Comparison of ENCODE assay signal across 22 cellular contexts in the genomic region with DNA sequence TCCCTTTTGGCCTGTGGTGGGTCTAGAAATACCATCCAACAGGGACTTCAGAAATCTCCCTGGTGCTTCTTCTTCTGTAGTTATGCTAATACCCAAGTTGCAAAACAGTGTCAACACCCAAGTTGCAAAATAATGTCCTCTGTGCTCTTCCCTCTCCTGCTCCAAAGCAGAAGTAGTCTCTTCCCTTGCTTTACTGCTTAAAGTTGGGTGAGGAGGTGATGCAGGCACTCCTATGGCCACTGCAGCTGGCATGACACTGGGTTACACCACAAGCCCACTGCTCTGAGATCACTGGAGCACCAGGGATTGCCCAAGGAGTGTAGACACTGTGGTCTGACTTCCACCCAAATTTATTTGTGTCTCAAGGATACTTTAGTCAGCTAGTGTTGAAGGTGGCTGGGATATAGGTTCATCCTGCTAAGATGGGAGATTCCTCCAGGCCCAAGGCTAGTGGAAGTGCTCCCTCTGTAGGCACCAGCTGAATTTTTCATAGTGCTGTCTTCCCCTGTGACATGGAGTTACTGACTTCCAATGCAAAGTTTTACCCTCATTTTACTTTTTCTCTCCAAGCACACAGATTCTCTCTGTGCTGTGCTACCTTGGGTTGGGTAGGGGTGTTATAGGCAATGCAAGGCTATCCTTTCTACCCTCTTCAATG.
DNase-seq lines count a peak whose midpoint lies in the region; ATAC-seq and TF ChIP-seq lines count a peak whose summit lies in the region.
"Had no signal": no experiment of that assay in that cellular context is flagged by ENCODE, and none has a peak within 500 bp of the region (broad histone marks: within the 10 kb centered on the region; RNA-seq: fewer than 3 reads in every experiment).

No MANE protein-coding gene starts in this region.

- H3K36me3 ChIP-seq in MM.1S (replicated peaks; ENCODE audit: insufficient read depth, low read length) (no peaks in the 10 kb centered on the region), lower lobe of right lung (no peaks in the 10 kb centered on the region)
- H3K36me3 ChIP-seq: transverse colon had no signal

- peak overlapping the region; percentile 45; the same call in 1 of the 2 replicates for H2AFZ ChIP-seq in MM.1S (ENCODE audit: low read length)
- H2AFZ ChIP-seq: hepatocyte had no signal

- no peaks in the 10 kb centered on the region for H3K9me3 Mint-ChIP-seq in activated T-helper 1 cell treated with anti-CD3 and anti-CD28 coated beads, Interleukin-12 subunit alpha, Interleukin-12 subunit beta, Interleukin-2, Interleukin-4 antibody, amounts not matched to agents 30 ng/mL and 10 ng/mL and 1 ng/mL, durations not matched to agents 14 hours and 24 hours and 36 hours
- H3K9me3 Mint-ChIP-seq: activated CD4-positive, alpha-beta memory T cell treated with anti-CD3 and anti-CD28 coated beads, Interleukin-2, amount 10 ng/mL, durations not matched to agents 7 days and 5 days; activated naive CD8-positive, alpha-beta T cell treated with anti-CD3 and anti-CD28 coated beads, Interleukin-2, amount 10 ng/mL, durations not matched to agents 7 days and 5 days had no signal

- DNase-seq in DMS53 (lab: John Stamatoyannopoulos, UW), result peak; percentile 40
- no peak for DNase-seq in DMS53 treated with DMSO at 0.1 percent for 48 hours (lab: John Stamatoyannopoulos, UW; ENCODE audit: unreplicated experiment)
- no peak for DNase-seq in MM.1S
- peak; percentile 80 for DNase-seq in SKM-1 treated with dmso at 0.1 percent for 144 hours (lab: John Stamatoyannopoulos, UW; ENCODE audit: unreplicated experiment)
- DNase-seq in lower lobe of right lung, result no peak
- DNase-seq in T-helper 9 cell, result no peak
- DNase-seq in NCI-H510A (lab: John Stamatoyannopoulos, UW), result no peak
- DNase-seq in activated T-helper 1 cell treated with anti-CD3 and anti-CD28 coated beads, Interleukin-12 subunit alpha, Interleukin-12 subunit beta, Interleukin-2, Interleukin-4 antibody, amounts not matched to agents 30 ng/mL and 10 ng/mL and 1 ng/mL, durations not matched to agents 14 hours and 24 hours and 36 hours (ENCODE audit: low spot score), result no peak
- DNase-seq: 8988T; activated CD4-positive, alpha-beta memory T cell treated with anti-CD3 and anti-CD28 coated beads, Interleukin-2, amount 10 ng/mL, durations not matched to agents 7 days and 5 days; activated naive CD8-positive, alpha-beta T cell treated with anti-CD3 and anti-CD28 coated beads, Interleukin-2, amount 10 ng/mL, durations not matched to agents 7 days and 5 days; C1 segment of cervical spinal cord; DMS79; kidney glomerular epithelial cell; NCI-H1694; retina; stimulated activated naive B cell treated with anti-CD40 and anti-IgM and Interleukin-4, amounts not matched to agents 10 μg/mL and 1 μg/mL and 100 μg/mL, for 72 hours; transverse colon had no signal

- H3K4me3 ChIP-seq in MM.1S (ENCODE audit: low read length) (0 out of 2 replicates have a peak overlapping the region, but pooled peaks have one; percentile 9), lower lobe of right lung (no peak overlapping the region)
- H3K4me3 ChIP-seq: hepatocyte, transverse colon had no signal

- TF ChIP-seq CTCF in MM.1S (IDR thresholded peaks at IDR 0.05; ENCODE audit: low read length) (peak; percentile 20; the same call in 1 of the 2 replicates), lower lobe of right lung (IDR thresholded peaks at IDR 0.05) (no peak)

- no peaks in the 10 kb centered on the region for H3K27me3 Mint-ChIP-seq in activated T-helper 1 cell treated with anti-CD3 and anti-CD28 coated beads, Interleukin-12 subunit alpha, Interleukin-12 subunit beta, Interleukin-2, Interleukin-4 antibody, amounts not matched to agents 30 ng/mL and 10 ng/mL and 1 ng/mL, durations not matched to agents 14 hours and 24 hours and 36 hours (ENCODE audit: insufficient read depth)
- H3K27me3 Mint-ChIP-seq: activated CD4-positive, alpha-beta memory T cell treated with anti-CD3 and anti-CD28 coated beads, Interleukin-2, amount 10 ng/mL, durations not matched to agents 7 days and 5 days; activated naive CD8-positive, alpha-beta T cell treated with anti-CD3 and anti-CD28 coated beads, Interleukin-2, amount 10 ng/mL, durations not matched to agents 7 days and 5 days; stimulated activated naive B cell treated with anti-CD40 and anti-IgM and Interleukin-4, amounts not matched to agents 10 μg/mL and 1 μg/mL and 100 μg/mL, for 72 hours had no signal

- H3K4me2 ChIP-seq in MM.1S (ENCODE audit: low read depth, low read length), result no peak overlapping the region
- H3K4me2 ChIP-seq: hepatocyte had no signal

- no peaks in the 10 kb centered on the region for H3K79me2 ChIP-seq in MM.1S (ENCODE audit: low read length)
- H3K79me2 ChIP-seq: hepatocyte had no signal

- no peak overlapping the region for H3K4me3 Mint-ChIP-seq in activated T-helper 1 cell treated with anti-CD3 and anti-CD28 coated beads, Interleukin-12 subunit alpha, Interleukin-12 subunit beta, Interleukin-2, Interleukin-4 antibody, amounts not matched to agents 30 ng/mL and 10 ng/mL and 1 ng/mL, durations not matched to agents 14 hours and 24 hours and 36 hours
- H3K4me3 Mint-ChIP-seq: activated CD4-positive, alpha-beta memory T cell treated with anti-CD3 and anti-CD28 coated beads, Interleukin-2, amount 10 ng/mL, durations not matched to agents 7 days and 5 days; activated naive CD8-positive, alpha-beta T cell treated with anti-CD3 and anti-CD28 coated beads, Interleukin-2, amount 10 ng/mL, durations not matched to agents 7 days and 5 days; mesothelial cell of epicardium; stimulated activated naive B cell treated with anti-CD40 and anti-IgM and Interleukin-4, amounts not matched to agents 10 μg/mL and 1 μg/mL and 100 μg/mL, for 72 hours had no signal

- no peak overlapping the region for H3K27ac Mint-ChIP-seq in activated T-helper 1 cell treated with anti-CD3 and anti-CD28 coated beads, Interleukin-12 subunit alpha, Interleukin-12 subunit beta, Interleukin-2, Interleukin-4 antibody, amounts not matched to agents 30 ng/mL and 10 ng/mL and 1 ng/mL, durations not matched to agents 14 hours and 24 hours and 36 hours
- H3K27ac Mint-ChIP-seq: activated CD4-positive, alpha-beta memory T cell treated with anti-CD3 and anti-CD28 coated beads, Interleukin-2, amount 10 ng/mL, durations not matched to agents 7 days and 5 days; activated naive CD8-positive, alpha-beta T cell treated with anti-CD3 and anti-CD28 coated beads, Interleukin-2, amount 10 ng/mL, durations not matched to agents 7 days and 5 days; mesothelial cell of epicardium; stimulated activated naive B cell treated with anti-CD40 and anti-IgM and Interleukin-4, amounts not matched to agents 10 μg/mL and 1 μg/mL and 100 μg/mL, for 72 hours had no signal

- H3K9me2 ChIP-seq in MM.1S (replicated peaks; ENCODE audit: insufficient read depth, low read length), result no peaks in the 10 kb centered on the region

- ATAC-seq in lower lobe of right lung, result peak; percentile 47 to 61
- ATAC-seq: Panc1; stimulated activated naive B cell treated with anti-CD40 and anti-IgM and Interleukin-4, amounts not matched to agents 10 μg/mL and 1 μg/mL and 100 μg/mL, for 72 hours had no signal

- no peaks in the 10 kb centered on the region for H3F3A ChIP-seq in MM.1S (ENCODE audit: insufficient read depth, low read length)

- H3K9me3 ChIP-seq in MM.1S (replicated peaks; ENCODE audit: insufficient read depth, low read length), result no peaks in the 10 kb centered on the region
- H3K9me3 ChIP-seq in lower lobe of right lung, result no peaks in the 10 kb centered on the region
- H3K9me3 ChIP-seq: transverse colon had no signal

- H3K36me3 Mint-ChIP-seq in activated T-helper 1 cell treated with anti-CD3 and anti-CD28 coated beads, Interleukin-12 subunit alpha, Interleukin-12 subunit beta, Interleukin-2, Interleukin-4 antibody, amounts not matched to agents 30 ng/mL and 10 ng/mL and 1 ng/mL, durations not matched to agents 14 hours and 24 hours and 36 hours (ENCODE audit: low read depth), result no peaks in the 10 kb centered on the region
- H3K36me3 Mint-ChIP-seq: activated naive CD8-positive, alpha-beta T cell treated with anti-CD3 and anti-CD28 coated beads, Interleukin-2, amount 10 ng/mL, durations not matched to agents 7 days and 5 days; mesothelial cell of epicardium; stimulated activated naive B cell treated with anti-CD40 and anti-IgM and Interleukin-4, amounts not matched to agents 10 μg/mL and 1 μg/mL and 100 μg/mL, for 72 hours had no signal

- intact Hi-C loops in lower lobe of right lung (cut with DNase I), result no loop called here
- intact Hi-C loops in activated T-helper 1 cell treated with anti-CD3 and anti-CD28 coated beads, Interleukin-12 subunit alpha, Interleukin-12 subunit beta, Interleukin-2, Interleukin-4 antibody, amounts not matched to agents 30 ng/mL and 10 ng/mL and 1 ng/mL, durations not matched to agents 14 hours and 24 hours and 36 hours (cut with micrococcal nuclease), result no loop called here

- H3K27me3 ChIP-seq in MM.1S (replicated peaks; ENCODE audit: insufficient read depth, low read length), result no peaks in the 10 kb centered on the region
- H3K27me3 ChIP-seq in lower lobe of right lung (ENCODE audit: low read depth), result no peaks in the 10 kb centered on the region
- H3K27me3 ChIP-seq: hepatocyte, transverse colon had no signal

- no peaks in the 10 kb centered on the region for H4K20me1 ChIP-seq in MM.1S (ENCODE audit: insufficient read depth, low read length)

- no peaks in the 10 kb centered on the region for H3K4me1 Mint-ChIP-seq in activated T-helper 1 cell treated with anti-CD3 and anti-CD28 coated beads, Interleukin-12 subunit alpha, Interleukin-12 subunit beta, Interleukin-2, Interleukin-4 antibody, amounts not matched to agents 30 ng/mL and 10 ng/mL and 1 ng/mL, durations not matched to agents 14 hours and 24 hours and 36 hours (ENCODE audit: low read depth)
- H3K4me1 Mint-ChIP-seq: activated CD4-positive, alpha-beta memory T cell treated with anti-CD3 and anti-CD28 coated beads, Interleukin-2, amount 10 ng/mL, durations not matched to agents 7 days and 5 days; activated naive CD8-positive, alpha-beta T cell treated with anti-CD3 and anti-CD28 coated beads, Interleukin-2, amount 10 ng/mL, durations not matched to agents 7 days and 5 days; mesothelial cell of epicardium; stimulated activated naive B cell treated with anti-CD40 and anti-IgM and Interleukin-4, amounts not matched to agents 10 μg/mL and 1 μg/mL and 100 μg/mL, for 72 hours had no signal

- no peak overlapping the region for H3K9ac ChIP-seq in MM.1S (ENCODE audit: low read length)

- H3K4me1 ChIP-seq in MM.1S (ENCODE audit: low read length) (no peaks in the 10 kb centered on the region), lower lobe of right lung (no peaks in the 10 kb centered on the region)
- H3K4me1 ChIP-seq: transverse colon had no signal

- H3K27ac ChIP-seq in MM.1S (ENCODE audit: low read length), result no peak overlapping the region
- no peak overlapping the region for H3K27ac ChIP-seq in lower lobe of right lung
- H3K27ac ChIP-seq: hepatocyte, transverse colon, VCaP had no signal

Comparison
In these comparisons a context has a peak if more than half of its experiments do, and no peak if none do; other contexts are left out.
1. DNase-seq: peak in DMS53 (single experiment) and SKM-1 treated with dmso at 0.1 percent for 144 hours (single experiment); none in DMS53 treated with DMSO at 0.1 percent for 48 hours (single experiment), MM.1S (single experiment), lower lobe of right lung (single experiment), T-helper 9 cell (single experiment), NCI-H510A (single experiment) and activated T-helper 1 cell treated with anti-CD3 and anti-CD28 coated beads, Interleukin-12 subunit alpha, Interleukin-12 subunit beta, Interleukin-2, Interleukin-4 antibody, amounts not matched to agents 30 ng/mL and 10 ng/mL and 1 ng/mL, durations not matched to agents 14 hours and 24 hours and 36 hours (single experiment).